In the genomic region with DNA sequence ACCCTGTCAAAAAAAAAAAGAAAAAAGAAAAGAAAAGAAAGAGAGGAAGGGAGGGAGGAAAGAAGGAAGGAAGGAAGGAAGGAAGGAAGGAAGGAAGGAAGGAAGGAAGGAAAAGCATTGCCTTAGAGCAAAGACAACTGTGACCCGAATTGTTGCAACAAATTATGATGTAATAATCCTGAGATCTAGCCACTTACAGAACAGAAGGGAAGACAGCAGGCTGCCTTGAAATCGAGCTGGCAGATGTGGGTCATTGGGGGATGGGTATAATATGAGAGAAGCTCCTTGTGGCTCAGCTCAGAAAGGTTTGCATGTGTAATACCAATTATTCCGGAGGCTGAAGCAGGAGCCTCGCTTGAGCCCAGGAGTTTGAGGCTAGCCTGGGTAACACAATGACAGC, we compare ENCODE assay signal across 25 cellular contexts.
DNase-seq lines count a peak whose midpoint lies in the region; ATAC-seq, FAIRE-seq and TF ChIP-seq lines count a peak whose summit lies in the region.
"Had no signal": no experiment of that assay in that cellular context is flagged by ENCODE, and none has a peak within 500 bp of the region (broad histone marks: within the 10 kb centered on the region; RNA-seq: fewer than 3 reads in every experiment).

No MANE protein-coding gene starts in this region.

- H2AFZ ChIP-seq in HepG2 (ENCODE audit: low read length): no peak overlapping the region
- H2AFZ ChIP-seq: GM23248 had no signal

- peak overlapping the region; percentile 43 for H3K27ac Mint-ChIP-seq in T-helper 17 cell
- H3K27ac Mint-ChIP-seq: activated CD8-positive, alpha-beta T cell treated with anti-CD3 and anti-CD28 coated beads, Interleukin-2, amount 10 ng/mL, durations not matched to agents 7 days and 5 days; activated naive CD8-positive, alpha-beta T cell treated with anti-CD3 and anti-CD28 coated beads for 36 hours; CD8-positive, alpha-beta T cell; T-helper 1 cell treated with Interleukin-12 subunit alpha and Interleukin-12 subunit beta and Interleukin-4 antibody, amounts not matched to agents 30 μg/mL and 1 μg/mL, for 36 hours; WTC11 had no signal

- H3K79me2 ChIP-seq in HepG2 (ENCODE audit: insufficient read depth, low read length): no peaks in the 10 kb centered on the region

- no peak for TF ChIP-seq RAD21 in HepG2 (CRISPR knock-in tag; IDR thresholded peaks at IDR 0.05)

- H3K4me2 ChIP-seq in HepG2 (ENCODE audit: low read depth, low read length): no peak overlapping the region

- intact Hi-C loops in HepG2 (cut with micrococcal nuclease; ENCODE audit: unreplicated experiment) (loop anchor here (10.0 kb wide), 1 partner anchor 1850 kb away; no protein-coding TSS in a partner anchor), right lobe of liver (cut with DNase I) (loop anchor here in 1 of 2 donors (10.0 kb wide), 1 partner anchor 550 kb away; no protein-coding TSS in a partner anchor)

- DNase-seq in HepG2 (ENCODE audit: low spot score): no peak
- no peak for DNase-seq in right lobe of liver
- peak; percentile 78 for DNase-seq in NCI-H69 (lab: John Stamatoyannopoulos, UW)
- DNase-seq in T-helper 17 cell: no peak
- DNase-seq in NCI-H1105 (lab: John Stamatoyannopoulos, UW): no peak
- no peak for DNase-seq in GM13977 (ENCODE audit: low spot score)
- DNase-seq in stimulated activated CD4-positive, alpha-beta T cell treated with anti-CD3 and anti-CD28 coated beads, Interleukin-2, amount 100 ng/mL, for 48 hours: no peak
- DNase-seq: ACHN; activated CD8-positive, alpha-beta T cell treated with anti-CD3 and anti-CD28 coated beads, Interleukin-2, amount 10 ng/mL, durations not matched to agents 7 days and 5 days; activated naive CD8-positive, alpha-beta T cell treated with anti-CD3 and anti-CD28 coated beads for 36 hours; CD8-positive, alpha-beta T cell; dermis blood vessel endothelial cell; DND-41; foreskin fibroblast; GM23248; left colon; MM.1S; NCI-H2081 treated with DMSO at 0.1 percent for 48 hours; stimulated activated naive CD4-positive, alpha-beta T cell; thyroid gland had no signal

- peaks cover 8% of the 10 kb centered on the region for H3K27me3 Mint-ChIP-seq in T-helper 17 cell
- H3K27me3 Mint-ChIP-seq: activated naive CD8-positive, alpha-beta T cell treated with anti-CD3 and anti-CD28 coated beads for 36 hours had no signal

- CTCF ChIA-PET in HepG2 (lab: Yijun Ruan, JAX; ENCODE audit: low intra/inter-chr PET ratio, low total read pairs): no interaction called here

- WGBS in HepG2 (ENCODE audit: low lambda C conversion rate): 21% methylated on average over 4 of the region's 4 CpGs
- 19% methylated on average over 2 of the region's 4 CpGs for WGBS in right lobe of liver (ENCODE audit: insufficient coverage, low coverage, low lambda C conversion rate, missing lambda C conversion rate)

- no peak for FAIRE-seq in HepG2 (lab: Jason Lieb, UNC)
- FAIRE-seq: GM18507 had no signal

- TF ChIP-seq EP300 in HepG2 (IDR thresholded peaks at IDR 0.05; ENCODE audit: low read depth in 2 of 2, low read length in 2 of 2) (no peak), HepG2 (CRISPR knock-in tag; IDR thresholded peaks at IDR 0.05; ENCODE audit: borderline replicate concordance) (no peak)

- H3K9me3 ChIP-seq in HepG2 (ENCODE audit: low read length) (no peaks in the 10 kb centered on the region), right lobe of liver (no peaks in the 10 kb centered on the region), T-helper 17 cell (ENCODE audit: control insufficient read depth, low read length, poor library complexity, severe bottlenecking) (no peaks in the 10 kb centered on the region)
- H3K9me3 ChIP-seq: thyroid gland had no signal

- TF ChIP-seq CTCF in HepG2 (CRISPR knock-in tag; IDR thresholded peaks at IDR 0.05): no peak
- TF ChIP-seq CTCF in right lobe of liver (IDR thresholded peaks at IDR 0.05): no peak
- no peak for TF ChIP-seq CTCF in GM13977 (IDR thresholded peaks at IDR 0.05; ENCODE audit: extremely low read depth, insufficient read depth, missing control alignments)

- in situ Hi-C loops in HepG2 (cut with HindIII; ENCODE audit: extremely low pct_ligation_motif_present, low pct_unique_long_range_greater_than_20kb): loop anchor here (5.0 kb wide), 1 partner anchor 552 kb away; no protein-coding TSS in a partner anchor
- in situ Hi-C loops in GM13977 (cut with MboI; ENCODE audit: low pct_unique_long_range_greater_than_20kb, low sequenced_read_pairs, unreplicated experiment): loop anchor here (10.0 to 25.0 kb wide), 2 partner anchors 412 to 560 kb away; no protein-coding TSS in a partner anchor

- H3K4me3 Mint-ChIP-seq in T-helper 17 cell: no peak overlapping the region
- H3K4me3 Mint-ChIP-seq: activated CD8-positive, alpha-beta T cell treated with anti-CD3 and anti-CD28 coated beads, Interleukin-2, amount 10 ng/mL, durations not matched to agents 7 days and 5 days; activated naive CD8-positive, alpha-beta T cell treated with anti-CD3 and anti-CD28 coated beads for 36 hours; CD8-positive, alpha-beta T cell; T-helper 1 cell treated with Interleukin-12 subunit alpha and Interleukin-12 subunit beta and Interleukin-4 antibody, amounts not matched to agents 30 μg/mL and 1 μg/mL, for 36 hours; WTC11 had no signal

- BruUV-seq in HepG2 (replicated peaks; lab: Mats Ljungman, UMichigan): no TSS peak

- ATAC-seq in HepG2 (no peak), right lobe of liver (no peak), T-helper 17 cell (no peak), GM18870 (IDR thresholded peaks at IDR 0.05; ENCODE audit: unreplicated experiment) (no peak)
- ATAC-seq: activated CD8-positive, alpha-beta T cell treated with anti-CD3 and anti-CD28 coated beads, Interleukin-2, amount 10 ng/mL, durations not matched to agents 7 days and 5 days; CD8-positive, alpha-beta T cell; left colon; WTC11 had no signal

- H3K4me1 ChIP-seq in HepG2 (ENCODE audit: insufficient read depth, low read length): peaks cover 16% of the 10 kb centered on the region; the same call in 1 of the 2 replicates
- peaks cover 0 to 4% (median 0%) of the 10 kb centered on the region in 4 donors for H3K4me1 ChIP-seq in right lobe of liver

- H3K4me1 Mint-ChIP-seq in T-helper 17 cell: peaks cover 9% of the 10 kb centered on the region

- POLR2A ChIA-PET in HepG2 (lab: Yijun Ruan, JAX): no interaction called here

- no peak overlapping the region for H3K9ac ChIP-seq in HepG2 (ENCODE audit: insufficient read depth, low read depth, low read length)
- H3K9ac ChIP-seq: GM23248 had no signal

- H3K27me3 ChIP-seq in HepG2 (ENCODE audit: control insufficient read depth in 1 of 2, insufficient read depth in 2 of 2, low read length in 2 of 2): peaks cover 4 to 14% of the 10 kb centered on the region in 2 experiments; a peak in 3 of 5 replicates
- no peaks in the 10 kb centered on the region for H3K27me3 ChIP-seq in right lobe of liver
- H3K27me3 ChIP-seq: thyroid gland had no signal

- H3K36me3 ChIP-seq in HepG2 (replicated peaks in 1 of 2; ENCODE audit: control insufficient read depth in 1 of 2, insufficient read depth in 2 of 2, low read length in 2 of 2) (no peaks in the 10 kb centered on the region), right lobe of liver (no peaks in the 10 kb centered on the region)
- H3K36me3 ChIP-seq: thyroid gland had no signal

- TF ChIP-seq POLR2A in HepG2 (IDR thresholded peaks at IDR 0.05; ENCODE audit: insufficient read depth in 1 of 2, low read depth in 2 of 2, low read length in 2 of 2) (no peak), right lobe of liver (IDR thresholded peaks at IDR 0.05) (no peak)

- H4K20me1 ChIP-seq in HepG2 (ENCODE audit: insufficient read depth, low read length): no peaks in the 10 kb centered on the region

- H3K36me3 Mint-ChIP-seq in T-helper 17 cell (ENCODE audit: low read depth): peaks cover 3% of the 10 kb centered on the region
- H3K36me3 Mint-ChIP-seq: activated naive CD8-positive, alpha-beta T cell treated with anti-CD3 and anti-CD28 coated beads for 36 hours; CD8-positive, alpha-beta T cell had no signal

- H3K27ac ChIP-seq in HepG2 (ENCODE audit: extremely low read length, insufficient read depth, low read length) (no peak overlapping the region), right lobe of liver (no peak overlapping the region)
- H3K27ac ChIP-seq: GM23248, RWPE1, thyroid gland had no signal

- H3K4me3 ChIP-seq in HepG2 (replicated peaks in 1 of 3; ENCODE audit: insufficient read depth in 1 of 3, low read depth in 2 of 3, low read length in 3 of 3) (no peak overlapping the region), right lobe of liver (no peak overlapping the region)
- H3K4me3 ChIP-seq: GM23248, thyroid gland had no signal

TF ChIP-seq in HepG2, 621 proteins besides CTCF, POLR2A, EP300 and RAD21:
- TF ChIP-seq ATF7 (IDR thresholded peaks at IDR 0.05): peak; percentile 72
- TF ChIP-seq ATF7 (CRISPR knock-in tag; IDR thresholded peaks at IDR 0.05): no peak
- TF ChIP-seq CEBPB (IDR thresholded peaks at IDR 0.05; ENCODE audit: borderline replicate concordance, low read depth, low read length): peak; percentile 67; the same call in 1 of the 2 replicates
- no peak for TF ChIP-seq CENPT (CRISPR knock-in tag; IDR thresholded peaks at IDR 0.05; ENCODE audit: low read depth)
- no peak for TF ChIP-seq SKI (IDR thresholded peaks at IDR 0.05; ENCODE audit: partially characterized antibody)
- TF ChIP-seq ZNF430 (CRISPR knock-in tag; IDR thresholded peaks at IDR 0.05): no peak
- TF ChIP-seq RARG (CRISPR knock-in tag; IDR thresholded peaks at IDR 0.05; ENCODE audit: low read depth): no peak
